ENCODE assay signal across 26 cellular contexts in genomic region chr17:31808521-31808920, GRCh38. TPM values are rescaled to one million over a fixed set of nuclear protein-coding genes. Genes with fewer than 3 reads are reported as not detected.
DNase-seq lines count a peak whose midpoint lies in the region; ATAC-seq, FAIRE-seq and TF ChIP-seq lines count a peak whose summit lies in the region.
"Had no signal": no experiment of that assay in that cellular context is flagged by ENCODE, and none has a peak within 500 bp of the region (broad histone marks: within the 10 kb centered on the region; RNA-seq: fewer than 3 reads in every experiment).

No MANE protein-coding gene starts in this region.

- no peak for FAIRE-seq in HepG2 (lab: Jason Lieb, UNC)
- FAIRE-seq: A204.1, D721Med, GM12878, GM19239, H1 had no signal

- dilution Hi-C loops in mammary epithelial cell (cut with HindIII; ENCODE audit: low sequenced_read_pairs): no loop called here

- no peak overlapping the region for H3K27ac ChIP-seq in mammary epithelial cell (ENCODE audit: insufficient read depth, low read depth, low read length)
- H3K27ac ChIP-seq in HepG2 (ENCODE audit: extremely low read length, insufficient read depth, low read length): no peak overlapping the region
- H3K27ac ChIP-seq in subcutaneous abdominal adipose tissue (ENCODE audit: low read depth, low read length): peak overlapping the region; percentile 40
- H3K27ac ChIP-seq in coronary artery: no peak overlapping the region
- H3K27ac ChIP-seq: 22Rv1; BLaER1 treated with 17β-estradiol and CSF1 and Interleukin-3, amounts not matched to agents 10 nM and 100 nM; GM23248 had no signal

- POLR2A ChIA-PET in MCF 10A (lab: Yijun Ruan, JAX) (interaction anchor here (1.3 kb wide), 1 partner anchor 9 kb away, joined by 6 read pairs; no protein-coding TSS in a partner anchor), HepG2 (lab: Yijun Ruan, JAX) (no interaction called here)

- CTCF ChIA-PET in MCF 10A (lab: Yijun Ruan, JAX): interaction anchor here (0.7 to 1.0 kb wide), 2 partner anchors 10 to 195 kb away, joined by 3 read pairs; no protein-coding TSS in a partner anchor
- CTCF ChIA-PET in mammary epithelial cell (lab: Charles Lee; ENCODE audit: low non-redundant PET): no interaction called here
- CTCF ChIA-PET in HepG2 (lab: Yijun Ruan, JAX; ENCODE audit: low intra/inter-chr PET ratio, low total read pairs): no interaction called here

- in situ Hi-C loops in mammary epithelial cell (cut with MboI; ENCODE audit: low sequenced_read_pairs in 2 of 2): no loop called here
- in situ Hi-C loops in HepG2 (cut with HindIII; ENCODE audit: extremely low pct_ligation_motif_present, low pct_unique_long_range_greater_than_20kb): no loop called here

- ATAC-seq in HepG2: no peak
- ATAC-seq: GM12878, HCT116 had no signal

- no peak for TF ChIP-seq RAD21 in HepG2 (CRISPR knock-in tag; IDR thresholded peaks at IDR 0.05)

- H3K4me2 ChIP-seq in mammary epithelial cell (ENCODE audit: insufficient read depth, low read depth, low read length) (no peak overlapping the region), HepG2 (ENCODE audit: low read depth, low read length) (peak overlapping the region; percentile 6; the same call in 1 of the 2 replicates)
- H3K4me2 ChIP-seq: BLaER1 treated with 17β-estradiol and CSF1 and Interleukin-3, amounts not matched to agents 10 nM and 100 nM had no signal

- no peak overlapping the region for H3K4me3 Mint-ChIP-seq in MCF 10A (ENCODE audit: unreplicated experiment)
- H3K4me3 Mint-ChIP-seq: CD14-positive monocyte; CD4-positive, alpha-beta T cell; CD8-positive, alpha-beta memory T cell; H9 had no signal

- no peak overlapping the region for H3K4me3 ChIP-seq in mammary epithelial cell (replicated peaks in 1 of 3; ENCODE audit: insufficient read depth in 1 of 3, low read depth in 2 of 3, low read length in 3 of 3)
- no peak overlapping the region for H3K4me3 ChIP-seq in HepG2 (replicated peaks in 1 of 3; ENCODE audit: insufficient read depth in 1 of 3, low read depth in 2 of 3, low read length in 3 of 3)
- no peak overlapping the region for H3K4me3 ChIP-seq in subcutaneous abdominal adipose tissue (ENCODE audit: low read depth in 1 of 5, low read length in 5 of 5)
- H3K4me3 ChIP-seq in coronary artery: no peak overlapping the region
- H3K4me3 ChIP-seq: BLaER1 treated with 17β-estradiol and CSF1 and Interleukin-3, amounts not matched to agents 10 nM and 100 nM; GM12878; GM23248 had no signal

- H4K20me1 ChIP-seq in mammary epithelial cell (ENCODE audit: insufficient read depth, low read length): no peaks in the 10 kb centered on the region
- H4K20me1 ChIP-seq in HepG2 (ENCODE audit: insufficient read depth, low read length): no peaks in the 10 kb centered on the region
- H4K20me1 ChIP-seq: BLaER1 treated with 17β-estradiol and CSF1 and Interleukin-3, amounts not matched to agents 10 nM and 100 nM had no signal

- H3K27ac Mint-ChIP-seq in MCF 10A (ENCODE audit: low read depth, unreplicated experiment): peak overlapping the region; percentile 40
- H3K27ac Mint-ChIP-seq: CD4-positive, alpha-beta T cell; H9 had no signal

- H3K4me1 ChIP-seq in mammary epithelial cell (ENCODE audit: insufficient read depth, low read length) (no peaks in the 10 kb centered on the region), HepG2 (ENCODE audit: insufficient read depth, low read length) (peaks cover 69% of the 10 kb centered on the region), subcutaneous abdominal adipose tissue (ENCODE audit: control insufficient read depth in 5 of 5, insufficient read depth in 5 of 5, low read length in 5 of 5) (peaks cover 0 to 27% (median 17%) of the 10 kb centered on the region in 5 donors)
- H3K4me1 ChIP-seq: BE2C had no signal

- no peaks in the 10 kb centered on the region for H3K27me3 ChIP-seq in mammary epithelial cell (ENCODE audit: insufficient read depth, low read length)
- no peaks in the 10 kb centered on the region for H3K27me3 ChIP-seq in HepG2 (ENCODE audit: control insufficient read depth in 1 of 2, insufficient read depth in 2 of 2, low read length in 2 of 2)
- H3K27me3 ChIP-seq in subcutaneous abdominal adipose tissue (ENCODE audit: control insufficient read depth in 5 of 5, insufficient read depth in 4 of 5, low read length in 5 of 5): no peaks in the 10 kb centered on the region
- H3K27me3 ChIP-seq: BE2C; BLaER1 treated with 17β-estradiol and CSF1 and Interleukin-3, amounts not matched to agents 10 nM and 100 nM had no signal

- H3K27me3 Mint-ChIP-seq in MCF 10A (ENCODE audit: insufficient read depth, unreplicated experiment): no peaks in the 10 kb centered on the region

- H3K36me3 ChIP-seq in mammary epithelial cell (ENCODE audit: insufficient read depth, low read length) (no peaks in the 10 kb centered on the region), HepG2 (replicated peaks in 1 of 2; ENCODE audit: control insufficient read depth in 1 of 2, insufficient read depth in 2 of 2, low read length in 2 of 2) (no peaks in the 10 kb centered on the region), subcutaneous abdominal adipose tissue (ENCODE audit: control insufficient read depth in 5 of 5, insufficient read depth in 5 of 5, low read length in 5 of 5) (no peaks in the 10 kb centered on the region)
- H3K36me3 ChIP-seq: BE2C; BLaER1 treated with 17β-estradiol and CSF1 and Interleukin-3, amounts not matched to agents 10 nM and 100 nM had no signal

- peaks cover 5% of the 10 kb centered on the region for H3K4me1 Mint-ChIP-seq in MCF 10A (ENCODE audit: insufficient read depth, unreplicated experiment)
- H3K4me1 Mint-ChIP-seq: CD8-positive, alpha-beta memory T cell; H9 had no signal

- TF ChIP-seq POLR2A in HepG2 (IDR thresholded peaks at IDR 0.05; ENCODE audit: insufficient read depth in 1 of 2, low read depth in 2 of 2, low read length in 2 of 2): no peak

- no peaks in the 10 kb centered on the region for H3K36me3 Mint-ChIP-seq in MCF 10A (ENCODE audit: insufficient read depth, unreplicated experiment)
- H3K36me3 Mint-ChIP-seq: CD14-positive monocyte had no signal

- H3K9me3 ChIP-seq in mammary epithelial cell (replicated peaks; ENCODE audit: insufficient read depth, low read length) (peaks cover 3% of the 10 kb centered on the region), HepG2 (ENCODE audit: low read length) (no peaks in the 10 kb centered on the region), subcutaneous abdominal adipose tissue (ENCODE audit: control insufficient read depth in 5 of 5, low read length in 5 of 5) (no peaks in the 10 kb centered on the region)
- H3K9me3 ChIP-seq: BE2C had no signal

- 64% methylated on average over 3 of the region's 3 CpGs for WGBS in mammary epithelial cell (ENCODE audit: low coverage, missing lambda C conversion rate)
- 69% methylated on average over 3 of the region's 3 CpGs for WGBS in HepG2 (ENCODE audit: low lambda C conversion rate)

- TF ChIP-seq EP300 in HepG2 (IDR thresholded peaks at IDR 0.05; ENCODE audit: low read depth in 2 of 2, low read length in 2 of 2): no peak
- no peak for TF ChIP-seq EP300 in HepG2 (CRISPR knock-in tag; IDR thresholded peaks at IDR 0.05; ENCODE audit: borderline replicate concordance)

- no peaks in the 10 kb centered on the region for H3K79me2 ChIP-seq in mammary epithelial cell (ENCODE audit: insufficient read depth, low read length)
- no peaks in the 10 kb centered on the region for H3K79me2 ChIP-seq in HepG2 (ENCODE audit: insufficient read depth, low read length)

- intact Hi-C loops in MCF 10A (cut with micrococcal nuclease) (no loop called here), mammary epithelial cell (cut with micrococcal nuclease) (no loop called here), HepG2 (cut with micrococcal nuclease; ENCODE audit: unreplicated experiment) (loop anchor here (10.0 kb wide), 1 partner anchor 54 kb away; no protein-coding TSS in a partner anchor)

- no peak for DNase-seq in MCF 10A (ENCODE audit: unreplicated experiment)
- no peak for DNase-seq in mammary epithelial cell
- DNase-seq in HepG2 (ENCODE audit: low spot score): no peak
- no peak for DNase-seq in activated CD8-positive, alpha-beta memory T cell treated with anti-CD3 and anti-CD28 coated beads, Interleukin-2, amount 50 U/mL, for 48 hours
- DNase-seq in coronary artery (ENCODE audit: low spot score): no peak
- DNase-seq: ACHN; AML-193; BE2C; CD4-positive, alpha-beta T cell; CD8-positive, alpha-beta memory T cell; DMS 273 treated with DMSO at 0.1 percent for 48 hours; DMS79; EL; GDM1; H9 had no signal

- H3K9ac ChIP-seq in mammary epithelial cell (ENCODE audit: insufficient read depth, low read length) (no peak overlapping the region), HepG2 (ENCODE audit: insufficient read depth, low read depth, low read length) (no peak overlapping the region), subcutaneous abdominal adipose tissue (ENCODE audit: low read length in 5 of 5) (peak overlapping the region in 2 of 5 donors; percentile 15 to 35)
- H3K9ac ChIP-seq: BLaER1 treated with 17β-estradiol and CSF1 and Interleukin-3, amounts not matched to agents 10 nM and 100 nM; GM23248 had no signal

- H3K9me3 Mint-ChIP-seq in MCF 10A (ENCODE audit: unreplicated experiment): no peaks in the 10 kb centered on the region
- H3K9me3 Mint-ChIP-seq: CD4-positive, alpha-beta T cell had no signal

- H2AFZ ChIP-seq in mammary epithelial cell (ENCODE audit: low read depth, low read length) (no peak overlapping the region), HepG2 (ENCODE audit: low read length) (no peak overlapping the region)
- H2AFZ ChIP-seq: GM23248 had no signal

- no peak for TF ChIP-seq CTCF in MCF 10A (IDR thresholded peaks at IDR 0.05; ENCODE audit: unreplicated experiment)
- no peak for TF ChIP-seq CTCF in mammary epithelial cell (conservative IDR thresholded peaks at IDR 0.05 in 1 of 2, IDR thresholded peaks at IDR 0.05 in 1 of 2; ENCODE audit: extremely low read depth in 1 of 2, insufficient read depth in 1 of 2, low read depth in 1 of 2, low read length in 2 of 2)
- no peak for TF ChIP-seq CTCF in HepG2 (CRISPR knock-in tag; IDR thresholded peaks at IDR 0.05)
- TF ChIP-seq CTCF in coronary artery (IDR thresholded peaks at IDR 0.05): no peak

- no TSS peak for BruUV-seq in MCF 10A (replicated peaks; lab: Mats Ljungman, UMichigan)
- no TSS peak for BruUV-seq in mammary epithelial cell (replicated peaks; lab: Mats Ljungman, UMichigan)
- no TSS peak for BruUV-seq in HepG2 (replicated peaks; lab: Mats Ljungman, UMichigan)

RNA-seq across cellular contexts. Expression of gene COPRS, which starts 50.5 kb away (rescaled TPM):
- total RNA-seq in MCF 10A (2022): 41.2 and 46.8 TPM in 2 replicates
- total RNA-seq in mammary epithelial cell: 10 to 100 TPM; 39.8 to 41.9 TPM
- polyA plus RNA-seq in mammary epithelial cell: 58.2 TPM
- 40.6 TPM for polyA minus RNA-seq in mammary epithelial cell
- total RNA-seq in HepG2 (2016; rRNA removed; fragmentation: Illumina TruSeq; extraction: Trizol): 93.8 and 98.3 TPM in 2 replicates
- total RNA-seq in HepG2 (2016; cell fraction: cytosol; rRNA removed; fragmentation: Illumina TruSeq; extraction: Trizol; ENCODE audit: low read depth): 118 and 126 TPM in 2 replicates
- 95.1 and 104 TPM in 2 replicates for total RNA-seq in HepG2 (2016; cell fraction: insoluble cytoplasmic fraction; rRNA removed; fragmentation: Illumina TruSeq; extraction: Trizol)
- total RNA-seq in HepG2 (2016; cell fraction: membrane; rRNA removed; fragmentation: Illumina TruSeq; extraction: Trizol): 137 and 150 TPM in 2 replicates
- 31.9 and 32.6 TPM in 2 replicates for total RNA-seq in HepG2 (2016; cell fraction: nucleus; rRNA removed; fragmentation: Illumina TruSeq; extraction: Trizol)
- polyA plus RNA-seq in HepG2 (2011; rRNA removed): 19.5 and 22.7 TPM in 2 replicates
- polyA plus RNA-seq in HepG2 (2011; cell fraction: cytosol; rRNA removed): 26.8 and 28.8 TPM in 2 replicates
- polyA plus RNA-seq in HepG2 (2011; cell fraction: nucleus; rRNA removed): 7.9 and 9.7 TPM in 2 replicates
- polyA plus RNA-seq in HepG2 (2012): 30.5 and 39.3 TPM in 2 replicates
- polyA plus RNA-seq in HepG2 (2016; cell fraction: cytosol; fragmentation: Illumina TruSeq; extraction: Trizol; ENCODE audit: low read depth): 114 and 127 TPM in 2 replicates
- 98.1 and 98.9 TPM in 2 replicates for polyA plus RNA-seq in HepG2 (2016; cell fraction: insoluble cytoplasmic fraction; fragmentation: Illumina TruSeq; extraction: Trizol; ENCODE audit: low read depth)
- 120 and 125 TPM in 2 replicates for polyA plus RNA-seq in HepG2 (2016; cell fraction: membrane; fragmentation: Illumina TruSeq; extraction: Trizol; ENCODE audit: low read depth)
- 56.8 and 64.5 TPM in 2 replicates for polyA plus RNA-seq in HepG2 (2016; cell fraction: nucleus; fragmentation: Illumina TruSeq; extraction: Trizol; ENCODE audit: insufficient read depth, low read depth)
- polyA minus RNA-seq in HepG2 (2011; rRNA and poly(A)+ RNA removed; ENCODE audit: low replicate concordance): 14.1 and 34.1 TPM in 2 replicates
- 10.8 and 11.9 TPM in 2 replicates for polyA minus RNA-seq in HepG2 (2011; cell fraction: cytosol; rRNA and poly(A)+ RNA removed)
- 4.9 and 5.5 TPM in 2 replicates for polyA minus RNA-seq in HepG2 (2011; cell fraction: nucleus; rRNA and poly(A)+ RNA removed)
